ENCODE assay signal across 9 cellular contexts in genomic region chr10:59536151-59536550, GRCh38.
DNase-seq lines count a peak whose midpoint lies in the region; ATAC-seq and FAIRE-seq lines count a peak whose summit lies in the region.
"Had no signal": no experiment of that assay in that cellular context is flagged by ENCODE, and none has a peak within 500 bp of the region (broad histone marks: within the 10 kb centered on the region; RNA-seq: fewer than 3 reads in every experiment).

No MANE protein-coding gene starts in this region.

- H3K4me1 ChIP-seq in mesodermal cell (ENCODE audit: control insufficient read depth, insufficient read depth, low read length, poor library complexity, severe bottlenecking), result peaks cover 11% of the 10 kb centered on the region

- FAIRE-seq in endometrium (lab: Jason Lieb, UNC), result peak; percentile 91

- H3K27ac ChIP-seq in mesodermal cell (ENCODE audit: low read depth, low read length, severe bottlenecking), result peak overlapping the region; percentile 89

- 50% methylated on average over 1 of the region's 2 CpGs; no CpG with 5 or more reads in 1 of the 2 experiments for WGBS in mesodermal cell (ENCODE audit: insufficient coverage in 2 of 2), 2 experiments

- H3K36me3 ChIP-seq in mesodermal cell (ENCODE audit: control insufficient read depth, insufficient read depth, low read length), result no peaks in the 10 kb centered on the region

- H3K4me3 ChIP-seq in mesodermal cell (ENCODE audit: extremely low read depth, insufficient read depth, low read length, poor library complexity, severe bottlenecking), result no peak overlapping the region

- ATAC-seq in HG02981 (IDR thresholded peaks at IDR 0.05; ENCODE audit: unreplicated experiment), result no peak
- no peak for ATAC-seq in GM18907 (IDR thresholded peaks at IDR 0.05; ENCODE audit: unreplicated experiment)
- ATAC-seq in HG02885 (IDR thresholded peaks at IDR 0.05; ENCODE audit: poor library complexity, unreplicated experiment), result no peak

- H3K9me3 ChIP-seq in mesodermal cell (ENCODE audit: control insufficient read depth, low read length), result no peaks in the 10 kb centered on the region

- peak; percentile 13 for DNase-seq in A172 (ENCODE audit: low spot score)
- DNase-seq in MV-4-11 (lab: John Stamatoyannopoulos, UW), result peak; percentile 17
- DNase-seq in middle frontal gyrus (ENCODE audit: extremely low spot score, low spot score), result no peak
- DNase-seq: CD4-positive, CD25-positive, alpha-beta regulatory T cell had no signal
